Comparison of ENCODE assay signal across 12 cellular contexts in genomic region chr5:1299961-1300360, GRCh38. TPM values are rescaled to one million over a fixed set of nuclear protein-coding genes. Genes with fewer than 3 reads are reported as not detected.
"Had no signal": no experiment of that assay in that cellular context is flagged by ENCODE, and none has a peak within 500 bp of the region (broad histone marks: within the 10 kb centered on the region; RNA-seq: fewer than 3 reads in every experiment).

No MANE protein-coding gene starts in this region.

- FAIRE-seq: small intestine had no signal

- H3K27ac ChIP-seq: gastroesophageal sphincter, tibial nerve had no signal

- H3K4me3 ChIP-seq: gastroesophageal sphincter, tibial nerve had no signal

- H3K36me3 ChIP-seq: gastroesophageal sphincter, tibial nerve had no signal

- DNase-seq: activated CD4-positive, alpha-beta T cell treated with anti-CD3 and anti-CD28 coated beads, Interleukin-2, amount 10 ng/mL, durations not matched to agents 7 days and 5 days; activated gamma-delta T cell treated with Interleukin-2 at 50 U/mL for 16 hours; central memory CD4-positive, alpha-beta T cell; cortex of kidney; effector memory CD8-positive, alpha-beta T cell; kidney glomerular epithelial cell; small intestine; T-helper 1 cell had no signal

RNA-seq across cellular contexts. Expression of gene TERT, which starts 5.1 kb away (rescaled TPM):
- total RNA-seq: epithelial cell of proximal tubule, gastroesophageal sphincter, tibial nerve had no signal
- polyA plus RNA-seq: liver had no signal
